ENCODE assay signal across 8 cellular contexts in genomic region chr17:66727634-66728570, GRCh38.
DNase-seq lines count a peak whose midpoint lies in the region; ATAC-seq and TF ChIP-seq lines count a peak whose summit lies in the region.

No MANE protein-coding gene starts in this region.

- no peak for DNase-seq in Right ventricle myocardium inferior (ENCODE audit: missing footprints)
- DNase-seq in cardiac septum (ENCODE audit: low spot score) = no peak
- DNase-seq in NCI-H748 treated with DMSO at 0.1 percent for 48 hours (lab: John Stamatoyannopoulos, UW) = peak; percentile 76
- DNase-seq in activated T-cell treated with anti-CD3 and anti-CD28 coated beads for 24 hours (ENCODE audit: low read depth) = peak; percentile 31
- DNase-seq in fibroblast of lung (ENCODE audit: low read depth in 2 of 2) = peak; percentile 40 to 50
- peak; percentile 70 for DNase-seq in nephron progenitor cell

- peaks cover 10% of the 10 kb centered on the region for H3K27me3 Mint-ChIP-seq in nephron progenitor cell (ENCODE audit: low read depth, poor library complexity)

- H3K36me3 Mint-ChIP-seq in nephron progenitor cell (ENCODE audit: low read depth) = peaks cover 7% of the 10 kb centered on the region

- no peak overlapping the region for H3K4me3 Mint-ChIP-seq in nephron progenitor cell

- TF ChIP-seq CTCF in fibroblast of lung (conservative IDR thresholded peaks at IDR 0.05 in 1 of 2, IDR thresholded peaks at IDR 0.05 in 1 of 2; ENCODE audit: low read depth in 1 of 2, low read length in 2 of 2) = peak; percentile 72 to 83
- peak; percentile 65 for TF ChIP-seq CTCF in nephron progenitor cell (IDR thresholded peaks at IDR 0.05)

- H3K4me3 ChIP-seq in fibroblast of lung (replicated peaks in 1 of 4; ENCODE audit: control extremely low read depth in 1 of 4, insufficient read depth in 1 of 4, low read depth in 3 of 4, low read length in 4 of 4) = no peak overlapping the region

- no peak overlapping the region for H3K27ac ChIP-seq in fibroblast of lung (ENCODE audit: insufficient read depth, low read length)

- no peaks in the 10 kb centered on the region for H3K9me3 Mint-ChIP-seq in nephron progenitor cell

- peaks cover 3% of the 10 kb centered on the region for H3K36me3 ChIP-seq in fibroblast of lung (ENCODE audit: control insufficient read depth, insufficient read depth, low read length)

- H3K4me2 ChIP-seq in fibroblast of lung (ENCODE audit: extremely low read depth, insufficient read depth, low read length) = no peak overlapping the region

- H3K4me1 Mint-ChIP-seq in nephron progenitor cell = peaks cover 23% of the 10 kb centered on the region

- H4K20me1 ChIP-seq in fibroblast of lung (ENCODE audit: control insufficient read depth, extremely low read depth, insufficient read depth, low read length) = no peaks in the 10 kb centered on the region

- peak; percentile 40 for ATAC-seq in Right ventricle myocardium inferior
- peak; percentile 54 for ATAC-seq in HG03565 (IDR thresholded peaks at IDR 0.05; ENCODE audit: unreplicated experiment)
- no peak for ATAC-seq in HG03039 (IDR thresholded peaks at IDR 0.05; ENCODE audit: unreplicated experiment)

- no peaks in the 10 kb centered on the region for H3K9me3 ChIP-seq in fibroblast of lung (ENCODE audit: control insufficient read depth, insufficient read depth, low read depth, low read length)

- no peaks in the 10 kb centered on the region for H3K79me2 ChIP-seq in fibroblast of lung (ENCODE audit: control insufficient read depth, insufficient read depth, low read length)

- H2AFZ ChIP-seq in fibroblast of lung (ENCODE audit: low read length) = no peak overlapping the region

- no peak overlapping the region for H3K9ac ChIP-seq in fibroblast of lung (ENCODE audit: insufficient read depth, low read length)

- intact Hi-C loops in Right ventricle myocardium inferior (cut with DNase I) = no loop called here
- intact Hi-C loops in cardiac septum (cut with DNase I) = loop anchor here (2.0 kb wide), 1 partner anchor 179 kb away; no protein-coding TSS in a partner anchor

- H3K27ac Mint-ChIP-seq in nephron progenitor cell = no peak overlapping the region

- H3K4me1 ChIP-seq in fibroblast of lung (ENCODE audit: control insufficient read depth, extremely low read depth, insufficient read depth, low read length) = no peaks in the 10 kb centered on the region

- H3K27me3 ChIP-seq in fibroblast of lung (ENCODE audit: control insufficient read depth, insufficient read depth, low read length) = no peaks in the 10 kb centered on the region

Comparison
In these comparisons a context has a peak if more than half of its experiments do, and no peak if none do; other contexts are left out.
1. DNase-seq: peak in NCI-H748 treated with DMSO at 0.1 percent for 48 hours (single experiment), activated T-cell treated with anti-CD3 and anti-CD28 coated beads for 24 hours (single experiment), fibroblast of lung (2 of 2) and nephron progenitor cell (single experiment); none in Right ventricle myocardium inferior (single experiment) and cardiac septum (single experiment).